ENCODE assay signal across 8 cellular contexts in the genomic region with DNA sequence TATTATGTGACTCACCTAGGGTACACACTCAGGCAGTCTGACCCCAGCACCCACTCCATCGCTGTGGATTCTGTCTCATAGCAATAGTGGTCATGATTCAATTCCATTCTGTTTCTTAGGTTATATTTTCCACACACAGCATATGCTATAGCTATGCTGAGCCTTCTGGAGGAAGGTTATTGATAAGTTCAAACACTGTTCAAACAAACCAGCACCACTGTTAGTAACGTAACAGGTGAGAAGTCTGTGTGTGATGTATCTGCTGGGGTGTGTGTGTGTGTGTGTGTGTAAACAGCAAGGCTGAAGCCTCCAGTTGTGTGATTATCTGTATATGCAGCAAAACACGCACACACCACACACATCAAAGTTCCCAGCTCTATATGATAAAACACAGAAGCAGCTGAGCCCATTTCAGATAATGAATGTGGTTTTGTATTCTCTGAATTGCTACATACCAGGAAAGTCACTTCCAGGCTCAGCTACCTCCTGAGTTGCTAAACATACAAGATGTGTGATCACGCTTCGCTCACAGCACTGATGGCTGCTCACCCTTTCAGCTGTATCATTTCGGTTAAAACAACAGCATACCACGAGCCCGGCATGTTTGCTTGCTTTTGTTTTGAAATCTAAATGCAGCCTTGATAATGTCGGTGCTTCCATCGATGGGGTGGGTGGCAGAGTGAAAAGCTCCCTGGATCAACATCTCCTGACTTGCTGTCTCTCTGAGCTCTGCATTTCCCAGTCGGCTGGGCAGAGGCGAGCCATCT. TPM values are rescaled to one million over a fixed set of nuclear protein-coding genes. Genes with fewer than 3 reads are reported as not detected.
DNase-seq lines count a peak whose midpoint lies in the region; ATAC-seq, FAIRE-seq and TF ChIP-seq lines count a peak whose summit lies in the region.

No MANE protein-coding gene starts in this region.

- H3K36me3 Mint-ChIP-seq in activated T-cell treated with anti-CD3 and anti-CD28 coated beads, Interleukin-2, amount 50 U/mL, for 24 hours (ENCODE audit: low read depth): no peaks in the 10 kb centered on the region

- peak in 1 of 3 donors; percentile 53 for DNase-seq in right cardiac atrium
- no peak for DNase-seq in left ventricle myocardium superior
- DNase-seq in activated T-cell treated with anti-CD3 and anti-CD28 coated beads, Interleukin-2, amount 50 U/mL, for 24 hours: peak; percentile 66
- no peak for DNase-seq in keratinocyte (ENCODE audit: low read depth, low spot score)
- DNase-seq in upper lobe of left lung: no peak
- no peak for DNase-seq in uterus
- DNase-seq in glomerular visceral epithelial cell (ENCODE audit: extremely low spot score): no peak

- no peaks in the 10 kb centered on the region for H3K9me1 ChIP-seq in keratinocyte (ENCODE audit: control insufficient read depth, extremely low read depth, insufficient read depth, low read length)

- H3K27ac ChIP-seq in right cardiac atrium (ENCODE audit: low read length) (peak overlapping the region; percentile 34), keratinocyte (ENCODE audit: control insufficient read depth, insufficient read depth, low read length) (peak overlapping the region; percentile 76), upper lobe of left lung (peak overlapping the region; percentile 46 to 73 (median 60)), uterus (no peak overlapping the region)

- no peaks in the 10 kb centered on the region for H3K9me3 Mint-ChIP-seq in activated T-cell treated with anti-CD3 and anti-CD28 coated beads, Interleukin-2, amount 50 U/mL, for 24 hours

- FAIRE-seq in keratinocyte (lab: Jason Lieb, UNC): no peak

- TF ChIP-seq CTCF in keratinocyte (optimal IDR thresholded peaks at IDR 0.05 in 1 of 3, IDR thresholded peaks at IDR 0.05 in 1 of 3, conservative IDR thresholded peaks at IDR 0.05 in 1 of 3; ENCODE audit: extremely low read depth in 1 of 3, insufficient read depth in 2 of 3, low read length in 3 of 3) (no peak), upper lobe of left lung (IDR thresholded peaks at IDR 0.05) (no peak), uterus (IDR thresholded peaks at IDR 0.05) (no peak)

- 49% methylated on average over 12 of the region's 12 CpGs for WGBS in right cardiac atrium
- 36 to 57% methylated on average over 12 of the region's 12 CpGs for WGBS in upper lobe of left lung, 2 donors

- H3K9me3 ChIP-seq in right cardiac atrium (ENCODE audit: control insufficient read depth, low read length) (no peaks in the 10 kb centered on the region), keratinocyte (ENCODE audit: control insufficient read depth, low read depth, low read length) (no peaks in the 10 kb centered on the region), upper lobe of left lung (no peaks in the 10 kb centered on the region), uterus (no peaks in the 10 kb centered on the region)

- H3K36me3 ChIP-seq in keratinocyte (ENCODE audit: control insufficient read depth in 2 of 2, extremely low read depth in 1 of 2, insufficient read depth in 2 of 2, low read length in 2 of 2): no peaks in the 10 kb centered on the region
- no peaks in the 10 kb centered on the region for H3K36me3 ChIP-seq in upper lobe of left lung
- H3K36me3 ChIP-seq in uterus: no peaks in the 10 kb centered on the region

- peak overlapping the region; percentile 98 for H3K27ac Mint-ChIP-seq in activated T-cell treated with anti-CD3 and anti-CD28 coated beads, Interleukin-2, amount 50 U/mL, for 24 hours

- dilution Hi-C loops in keratinocyte (cut with MboI; ENCODE audit: extremely low pct_ligation_motif_present, low sequenced_read_pairs): no loop called here

- intact Hi-C loops in right cardiac atrium (cut with DNase I): no loop called here
- intact Hi-C loops in left ventricle myocardium superior (cut with micrococcal nuclease): no loop called here
- intact Hi-C loops in uterus (cut with DNase I; ENCODE audit: low total_unique reads): no loop called here

- H3K27me3 Mint-ChIP-seq in activated T-cell treated with anti-CD3 and anti-CD28 coated beads, Interleukin-2, amount 50 U/mL, for 24 hours: no peaks in the 10 kb centered on the region

- H3K79me2 ChIP-seq in keratinocyte (ENCODE audit: control insufficient read depth, insufficient read depth, low read length): no peaks in the 10 kb centered on the region

- H3K4me3 Mint-ChIP-seq in activated T-cell treated with anti-CD3 and anti-CD28 coated beads, Interleukin-2, amount 50 U/mL, for 24 hours: peak overlapping the region; percentile 68

- ATAC-seq in right cardiac atrium (no peak), left ventricle myocardium superior (no peak), upper lobe of left lung (ENCODE audit: low FRiP score in 2 of 2) (no peak), HG03469 (IDR thresholded peaks at IDR 0.05; ENCODE audit: unreplicated experiment) (no peak)

- no peak overlapping the region for H3K4me3 ChIP-seq in right cardiac atrium (ENCODE audit: low read length)
- peak overlapping the region in 2 of 3 experiments; percentile 4 to 54 for H3K4me3 ChIP-seq in keratinocyte (ENCODE audit: control insufficient read depth in 2 of 3, extremely low read depth in 1 of 3, insufficient read depth in 2 of 3, low read depth in 1 of 3, low read length in 3 of 3)
- peak overlapping the region in 1 of 4 donors; percentile 12 for H3K4me3 ChIP-seq in upper lobe of left lung
- no peak overlapping the region for H3K4me3 ChIP-seq in uterus

- H3K4me2 ChIP-seq in keratinocyte (ENCODE audit: control insufficient read depth, extremely low read depth, insufficient read depth, low read depth, low read length): peak overlapping the region; percentile 83

- H2AFZ ChIP-seq in keratinocyte (ENCODE audit: control insufficient read depth, low read length): peak overlapping the region; percentile 70

- H3K27me3 ChIP-seq in right cardiac atrium (ENCODE audit: control insufficient read depth, insufficient read depth) (no peaks in the 10 kb centered on the region), keratinocyte (ENCODE audit: control insufficient read depth, extremely low read depth, insufficient read depth, low read length) (no peaks in the 10 kb centered on the region), upper lobe of left lung (no peaks in the 10 kb centered on the region), uterus (no peaks in the 10 kb centered on the region)

- peaks cover 89% of the 10 kb centered on the region for H3K4me1 Mint-ChIP-seq in activated T-cell treated with anti-CD3 and anti-CD28 coated beads, Interleukin-2, amount 50 U/mL, for 24 hours (ENCODE audit: low read depth)

- H3K4me1 ChIP-seq in right cardiac atrium (ENCODE audit: control insufficient read depth, insufficient read depth, low read length) (peaks cover 23% of the 10 kb centered on the region), keratinocyte (ENCODE audit: control insufficient read depth, extremely low read depth, insufficient read depth, low read length) (peaks cover 50% of the 10 kb centered on the region), upper lobe of left lung (peaks cover 57 to 79% (median 76%) of the 10 kb centered on the region in 4 donors), uterus (peaks cover 0 to 8% of the 10 kb centered on the region in 2 donors)

- TF ChIP-seq EP300 in upper lobe of left lung (IDR thresholded peaks at IDR 0.05): no peak

- peak overlapping the region; percentile 69 for H3K9ac ChIP-seq in keratinocyte (ENCODE audit: control insufficient read depth, extremely low read depth, insufficient read depth, low read length)

- H4K20me1 ChIP-seq in keratinocyte (ENCODE audit: control insufficient read depth, extremely low read depth, insufficient read depth, low read length): no peaks in the 10 kb centered on the region

- TF ChIP-seq POLR2A in upper lobe of left lung (IDR thresholded peaks at IDR 0.05): no peak
- no peak for TF ChIP-seq POLR2A in uterus (IDR thresholded peaks at IDR 0.05)

RNA-seq across cellular contexts. Expression of a gene that starts 6.8 kb away (rescaled TPM):
- total RNA-seq in right cardiac atrium: 10 to 100 TPM; 12.1 to 18.0 (median 14.8) TPM
- 5.2 TPM for polyA plus RNA-seq in right cardiac atrium
- total RNA-seq in left ventricle myocardium superior: 12.2 TPM
- polyA plus RNA-seq in keratinocyte: 0.32 to 1.3 TPM (median 1.0 TPM) in 3 replicates
- 0.27 TPM for polyA plus RNA-seq in keratinocyte (2011; ENCODE audit: low read depth)
- polyA plus RNA-seq in keratinocyte (2011; cell fraction: cytosol; rRNA removed): 0.18 and 0.19 TPM in 2 replicates
- 2.1 and 2.6 TPM in 2 replicates for polyA plus RNA-seq in keratinocyte (2011; cell fraction: nucleus; rRNA removed)
- 0.47 and 1.6 TPM in 2 replicates for polyA plus RNA-seq in keratinocyte (2012; ENCODE audit: low replicate concordance)
- polyA minus RNA-seq in keratinocyte: 0.63 to 3.1 TPM (median 2.1 TPM) in 3 replicates
- 0.96 TPM for polyA minus RNA-seq in keratinocyte (2011; cell fraction: cytosol; rRNA and poly(A)+ RNA removed)
- 2.7 and 3.0 TPM in 2 replicates for polyA minus RNA-seq in keratinocyte (2011; cell fraction: nucleus; rRNA and poly(A)+ RNA removed)
- 10 to 100 TPM; 15.6 to 38.8 (median 19.0) TPM for total RNA-seq in upper lobe of left lung
- total RNA-seq in uterus: 10 to 100 TPM in 2 of 4 donors, 1 to 10 TPM in 2; 4.9 to 36.1 (median 15.2) TPM

RNA-seq across cellular contexts. Expression of a gene that starts 11.6 kb away (rescaled TPM):
- total RNA-seq in right cardiac atrium (10 to 100 TPM; 78.1 to 82.4 (median 78.7) TPM), left ventricle myocardium superior (94.0 TPM), upper lobe of left lung (10 to 100 TPM; 12.6 to 34.8 (median 25.0) TPM), uterus (10 to 100 TPM in 3 of 4 donors, 1 to 10 TPM in 1; 5.9 to 40.3 (median 23.7) TPM)
- polyA plus RNA-seq in right cardiac atrium (111 TPM), keratinocyte (28.2 to 60.9 TPM (median 42.7 TPM) in 3 replicates)
- 13.7 TPM for polyA plus RNA-seq in keratinocyte (2011; ENCODE audit: low read depth)
- polyA plus RNA-seq in keratinocyte (2011; cell fraction: cytosol; rRNA removed): 39.9 and 70.3 TPM in 2 replicates
- 14.1 and 17.8 TPM in 2 replicates for polyA plus RNA-seq in keratinocyte (2011; cell fraction: nucleus; rRNA removed)
- 27.2 and 41.6 TPM in 2 replicates for polyA plus RNA-seq in keratinocyte (2012; ENCODE audit: low replicate concordance)
- 7.9 to 23.1 TPM (median 8.6 TPM) in 3 replicates for polyA minus RNA-seq in keratinocyte
- polyA minus RNA-seq in keratinocyte (2011; cell fraction: cytosol; rRNA and poly(A)+ RNA removed): 28.0 TPM
- polyA minus RNA-seq in keratinocyte (2011; cell fraction: nucleus; rRNA and poly(A)+ RNA removed): 3.4 and 4.4 TPM in 2 replicates

Comparison
In these comparisons a context has a peak if more than half of its experiments do, and no peak if none do; other contexts are left out.
1. H3K27ac ChIP-seq: peak in right cardiac atrium (single experiment), keratinocyte (single experiment) and upper lobe of left lung (4 of 4); none in uterus (0 of 2).
2. H3K4me3 ChIP-seq: peak in keratinocyte (2 of 3); none in right cardiac atrium (single experiment) and uterus (0 of 2).